8 cellular contexts compared by ENCODE assay signal in the genomic region with DNA sequence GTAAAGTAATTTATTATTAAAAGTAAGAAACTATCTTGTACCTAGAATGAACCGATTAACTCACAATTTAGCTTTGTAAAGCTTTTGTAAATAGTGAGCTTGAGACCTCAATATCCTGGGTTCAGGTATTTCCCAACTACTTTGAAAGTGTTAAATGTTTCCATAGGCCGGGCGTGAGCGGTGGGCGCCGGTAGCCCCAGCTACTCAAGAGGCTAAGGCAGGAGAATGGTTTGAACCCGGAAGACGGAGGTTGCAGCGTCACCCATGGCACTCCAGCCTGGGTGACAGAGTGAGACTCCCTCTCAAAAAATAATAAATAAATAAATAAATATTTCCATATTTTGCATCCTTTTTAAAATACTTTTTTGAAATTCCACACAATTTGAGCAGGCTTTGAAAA. TPM values are rescaled to one million over a fixed set of nuclear protein-coding genes. Genes with fewer than 3 reads are reported as not detected.
DNase-seq lines count a peak whose midpoint lies in the region; ATAC-seq lines count a peak whose summit lies in the region.

No MANE protein-coding gene starts in this region.

- H3K4me3 Mint-ChIP-seq in activated CD8-positive, alpha-beta memory T cell treated with anti-CD3 and anti-CD28 coated beads, Interleukin-2, amount 10 ng/mL, durations not matched to agents 7 days and 5 days = peak overlapping the region; percentile 77
- H3K4me3 Mint-ChIP-seq in T-helper 17 cell (no peak overlapping the region), immature natural killer cell (peak overlapping the region; percentile 6 to 94 (median 92))

- H3K9me3 ChIP-seq in T-helper 17 cell (ENCODE audit: control insufficient read depth, low read length, poor library complexity, severe bottlenecking) = no peaks in the 10 kb centered on the region

- H3K27ac Mint-ChIP-seq in activated CD8-positive, alpha-beta memory T cell treated with anti-CD3 and anti-CD28 coated beads, Interleukin-2, amount 10 ng/mL, durations not matched to agents 7 days and 5 days = no peak overlapping the region
- peak overlapping the region; percentile 82 for H3K27ac Mint-ChIP-seq in T-helper 17 cell
- peak overlapping the region in 5 of 6 donors; percentile 66 to 95 (median 94) for H3K27ac Mint-ChIP-seq in immature natural killer cell

- H3K27me3 Mint-ChIP-seq in activated CD8-positive, alpha-beta memory T cell treated with anti-CD3 and anti-CD28 coated beads, Interleukin-2, amount 10 ng/mL, durations not matched to agents 7 days and 5 days = peaks cover 10% of the 10 kb centered on the region
- H3K27me3 Mint-ChIP-seq in T-helper 17 cell (no peaks in the 10 kb centered on the region), immature natural killer cell (ENCODE audit: low read depth in 3 of 3) (peaks cover 6 to 16% (median 6%) of the 10 kb centered on the region in 3 donors)

- CTCF ChIA-PET in activated CD8-positive, alpha-beta memory T cell treated with anti-CD3 and anti-CD28 coated beads, Interleukin-2, amount 10 ng/mL, durations not matched to agents 7 days and 5 days (lab: Charles Lee) = interaction anchor here (0.9 to 4.6 kb wide), 11 partner anchors 8 to 152 kb away, joined by 3 to 18 read pairs (median 4); no protein-coding TSS in a partner anchor

- ATAC-seq in activated CD8-positive, alpha-beta memory T cell treated with anti-CD3 and anti-CD28 coated beads, Interleukin-2, amount 10 ng/mL, durations not matched to agents 7 days and 5 days = no peak
- ATAC-seq in T-helper 17 cell (no peak), HG02610 (IDR thresholded peaks at IDR 0.05; ENCODE audit: unreplicated experiment) (no peak)
- ATAC-seq in stimulated activated naive CD8-positive, alpha-beta T cell treated with anti-CD3 and anti-CD28 coated beads, Interleukin-15, Interleukin-2, amounts not matched to agents 100 U/mL and 50 U/mL, for 24 hours = no peak

- DNase-seq in activated CD8-positive, alpha-beta memory T cell treated with anti-CD3 and anti-CD28 coated beads, Interleukin-2, amount 10 ng/mL, durations not matched to agents 7 days and 5 days = no peak
- no peak for DNase-seq in activated CD8-positive, alpha-beta memory T cell treated with anti-CD3 and anti-CD28 coated beads, Interleukin-2, amount 50 U/mL, for 48 hours
- DNase-seq in T-helper 17 cell = no peak
- peak in 1 of 3 donors; percentile 3 for DNase-seq in immature natural killer cell
- DNase-seq in stimulated activated naive CD8-positive, alpha-beta T cell treated with anti-CD3 and anti-CD28 coated beads, Interleukin-15, Interleukin-2, amounts not matched to agents 100 U/mL and 50 U/mL, for 24 hours = peak; percentile 14
- no peak for DNase-seq in NCI-H524 (lab: John Stamatoyannopoulos, UW)
- no peak for DNase-seq in NCI-H1092 treated with DMSO at 0.1 percent for 48 hours (lab: John Stamatoyannopoulos, UW)

- no peaks in the 10 kb centered on the region for H3K9me3 Mint-ChIP-seq in activated CD8-positive, alpha-beta memory T cell treated with anti-CD3 and anti-CD28 coated beads, Interleukin-2, amount 10 ng/mL, durations not matched to agents 7 days and 5 days (ENCODE audit: low read depth)
- H3K9me3 Mint-ChIP-seq in immature natural killer cell = no peaks in the 10 kb centered on the region

- H3K36me3 Mint-ChIP-seq in activated CD8-positive, alpha-beta memory T cell treated with anti-CD3 and anti-CD28 coated beads, Interleukin-2, amount 10 ng/mL, durations not matched to agents 7 days and 5 days = no peaks in the 10 kb centered on the region
- no peaks in the 10 kb centered on the region for H3K36me3 Mint-ChIP-seq in T-helper 17 cell (ENCODE audit: low read depth)
- H3K36me3 Mint-ChIP-seq in immature natural killer cell = no peaks in the 10 kb centered on the region

- H3K4me1 Mint-ChIP-seq in activated CD8-positive, alpha-beta memory T cell treated with anti-CD3 and anti-CD28 coated beads, Interleukin-2, amount 10 ng/mL, durations not matched to agents 7 days and 5 days = peaks cover 25% of the 10 kb centered on the region
- H3K4me1 Mint-ChIP-seq in T-helper 17 cell = peaks cover 27% of the 10 kb centered on the region
- peaks cover 28 to 33% of the 10 kb centered on the region in 2 donors for H3K4me1 Mint-ChIP-seq in immature natural killer cell

RNA-seq across cellular contexts. Expression of a gene that starts 1.5 kb away (rescaled TPM):
- 10 to 100 TPM; 31.3 to 41.9 TPM for total RNA-seq in activated CD8-positive, alpha-beta memory T cell treated with anti-CD3 and anti-CD28 coated beads, Interleukin-2, amount 10 ng/mL, durations not matched to agents 7 days and 5 days
- total RNA-seq in T-helper 17 cell = 100 to 1,000 TPM in 1 of 2 donors, 10 to 100 TPM in 1; 86.8 to 109 TPM
- polyA plus RNA-seq in immature natural killer cell = 10 to 100 TPM; 20.8 to 26.5 (median 25.4) TPM
